In the genomic region with DNA sequence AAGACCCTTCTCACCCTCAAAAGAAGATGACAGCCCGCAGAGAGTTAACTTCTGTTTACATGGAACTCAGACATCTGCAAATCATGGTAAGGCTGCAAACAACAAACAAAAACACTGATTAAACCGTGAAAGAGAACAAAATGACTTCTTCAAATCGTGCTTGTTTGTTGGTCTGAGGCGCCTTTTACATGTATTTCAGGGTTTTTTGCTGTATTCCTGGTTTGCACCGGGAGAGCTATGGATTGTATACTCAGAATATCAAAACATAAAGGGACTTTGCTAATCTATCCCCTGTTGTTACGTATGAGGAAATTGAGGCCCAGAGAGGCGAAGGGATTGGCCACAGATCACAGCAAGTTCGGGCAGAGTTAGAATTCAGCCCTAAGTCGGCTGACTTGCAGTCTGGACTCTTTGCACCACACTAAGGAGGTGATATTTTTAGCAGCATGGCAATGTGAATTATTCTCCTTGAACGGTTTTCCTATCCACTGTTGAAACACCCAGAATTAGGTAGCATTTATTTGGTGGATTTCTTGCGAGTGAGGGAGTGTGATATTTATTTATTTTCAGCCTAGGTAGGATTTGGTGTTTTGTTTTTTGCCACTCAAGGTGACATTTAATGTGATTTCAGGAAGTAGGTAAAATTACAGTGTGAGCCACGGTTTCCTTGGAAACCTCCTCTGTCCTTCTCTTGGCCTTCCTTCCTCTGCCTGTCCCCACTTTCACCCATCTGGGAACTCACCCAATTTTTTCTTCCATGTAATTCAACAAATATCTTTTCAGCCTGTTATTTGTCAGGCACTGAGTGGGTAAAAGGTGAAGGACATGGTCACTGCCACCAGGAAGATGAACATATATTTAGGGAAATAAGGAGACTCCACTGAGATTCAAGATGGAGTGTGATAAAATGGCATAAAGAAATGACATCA, we compare ENCODE assay signal across 8 cellular contexts. TPM values are rescaled to one million over a fixed set of nuclear protein-coding genes. Genes with fewer than 3 reads are reported as not detected.
A peak's percentile ranks its signal among the peaks of the same experiment; 100 is the strongest.
DNase-seq lines count a peak whose midpoint lies in the region; ATAC-seq and TF ChIP-seq lines count a peak whose summit lies in the region.

No MANE protein-coding gene starts in this region.

- peaks cover 57% of the 10 kb centered on the region for H3K79me2 ChIP-seq in GM23248 (ENCODE audit: insufficient read depth)

- H3K9ac ChIP-seq in GM23248 = peak overlapping the region; percentile 85

- ATAC-seq in lung (ENCODE audit: insufficient read depth, low FRiP score) (no peak), GM19023 (IDR thresholded peaks at IDR 0.05; ENCODE audit: unreplicated experiment) (no peak)

- no peaks in the 10 kb centered on the region for H3K9me2 ChIP-seq in GM23248 (ENCODE audit: insufficient read depth)

- in situ Hi-C loops in GM23248 (cut with MboI) = no loop called here

- no peak for TF ChIP-seq POLR2A in tibial nerve (IDR thresholded peaks at IDR 0.05)

- peak; percentile 42 for DNase-seq in AG08396 (ENCODE audit: low spot score)
- DNase-seq in GM23248 = peak; percentile 67
- no peak for DNase-seq in SJSA1 (ENCODE audit: low read depth in 1 of 2, low spot score in 2 of 2)
- peak; percentile 40 for DNase-seq in dedifferentiated amniotic fluid mesenchymal stem cell (ENCODE audit: extremely low spot score)
- no peak for DNase-seq in lung (ENCODE audit: low spot score)
- peak in 1 of 2 donors; percentile 10 for DNase-seq in tibial nerve (ENCODE audit: low spot score in 2 of 2)
- DNase-seq in NCI-H1048 (lab: John Stamatoyannopoulos, UW) = no peak

- TF ChIP-seq EP300 in tibial nerve (IDR thresholded peaks at IDR 0.05) = no peak

- H2AFZ ChIP-seq in GM23248 = peak overlapping the region; percentile 99

- 1 to 2% methylated on average over 12 of the region's 12 CpGs for WGBS in GM23248 (ENCODE audit: low coverage in 1 of 2, low lambda C conversion rate in 2 of 2, missing lambda C conversion rate in 2 of 2), 2 experiments
- 2 to 3% methylated on average over 12 of the region's 12 CpGs for WGBS in lung, 2 donors
- 4 to 5% methylated on average over 12 of the region's 12 CpGs for WGBS in tibial nerve, 2 donors

- H3K4me3 ChIP-seq in GM23248 (peak overlapping the region; percentile 95), SJSA1 (peak overlapping the region; percentile 79), lung (peak overlapping the region; percentile 84), tibial nerve (peak overlapping the region; percentile 62 to 93 (median 85))

- 0 out of 2 replicates have a peak, but pooled peaks cover 12% of the 10 kb centered on the region for H3F3A ChIP-seq in GM23248 (ENCODE audit: insufficient read depth)

- H4K20me1 ChIP-seq in GM23248 (ENCODE audit: insufficient read depth) = no peaks in the 10 kb centered on the region

- H3K27me3 ChIP-seq in GM23248 (replicated peaks; ENCODE audit: insufficient read depth) (no peaks in the 10 kb centered on the region), SJSA1 (replicated peaks) (no peaks in the 10 kb centered on the region), lung (ENCODE audit: control insufficient read depth, insufficient read depth) (no peaks in the 10 kb centered on the region), tibial nerve (no peaks in the 10 kb centered on the region)

- H3K4me1 ChIP-seq in GM23248 (ENCODE audit: insufficient read depth) (peaks cover 11% of the 10 kb centered on the region), SJSA1 (replicated peaks) (peaks cover 19% of the 10 kb centered on the region), lung (ENCODE audit: control insufficient read depth in 2 of 2, insufficient read depth in 2 of 2, low read length in 2 of 2) (peaks cover 8 to 21% of the 10 kb centered on the region in 2 donors), tibial nerve (peaks cover 0 to 56% (median 30%) of the 10 kb centered on the region in 4 donors)

- H3K36me3 ChIP-seq in GM23248 (ENCODE audit: low read depth) (no peaks in the 10 kb centered on the region), SJSA1 (peaks cover 7% of the 10 kb centered on the region; the same call in 1 of the 2 replicates), lung (ENCODE audit: control insufficient read depth in 2 of 2, insufficient read depth in 2 of 2, low read length in 2 of 2) (peaks cover 0 to 1% of the 10 kb centered on the region in 2 donors), tibial nerve (no peaks in the 10 kb centered on the region)

- H3K9me3 ChIP-seq in GM23248 (ENCODE audit: low read depth) = no peaks in the 10 kb centered on the region
- H3K9me3 ChIP-seq in SJSA1 (replicated peaks) = no peaks in the 10 kb centered on the region
- no peaks in the 10 kb centered on the region for H3K9me3 ChIP-seq in lung (ENCODE audit: control insufficient read depth in 2 of 2, insufficient read depth in 1 of 2, low read length in 1 of 2)
- H3K9me3 ChIP-seq in tibial nerve = no peaks in the 10 kb centered on the region

- TF ChIP-seq CTCF in lung (IDR thresholded peaks at IDR 0.05; ENCODE audit: control extremely low read depth, extremely low read depth) (no peak), tibial nerve (IDR thresholded peaks at IDR 0.05) (no peak)

- H3K27ac ChIP-seq in GM23248 (peak overlapping the region; percentile 73), SJSA1 (no peak overlapping the region), lung (ENCODE audit: low read depth in 1 of 2, low read length in 1 of 2) (peak overlapping the region; percentile 82 to 93), tibial nerve (peak overlapping the region; percentile 80 to 89 (median 88))

- H3K4me2 ChIP-seq in GM23248 (ENCODE audit: unreplicated experiment) = peak overlapping the region; percentile 96

RNA-seq across cellular contexts. Expression of gene PDE6D, which starts 1.0 kb away (rescaled TPM):
- total RNA-seq in GM23248 (2014; rRNA removed; shearing (Covaris generic)) = 12.8 and 29.5 TPM in 2 replicates
- polyA plus RNA-seq in GM23248 (2016; fragmentation: Nextera tagmentation; extraction: Ambion mirVana) (34.5 and 36.3 TPM in 2 replicates), lung (10 to 100 TPM; 24.4 to 25.6 TPM)
- total RNA-seq in SJSA1 (2014; rRNA removed; shearing (Covaris generic)) = 27.1 and 34.2 TPM in 2 replicates
- total RNA-seq in lung (10 to 100 TPM; 21.5 to 21.6 TPM), tibial nerve (10 to 100 TPM; 18.6 to 30.8 (median 26.6) TPM)

RNA-seq across cellular contexts. Expression of gene COPS7B, which starts 4.2 kb away (rescaled TPM):
- total RNA-seq in GM23248 (2014; rRNA removed; shearing (Covaris generic)) = 25.2 and 30.4 TPM in 2 replicates
- polyA plus RNA-seq in GM23248 (2016; fragmentation: Nextera tagmentation; extraction: Ambion mirVana) = 29.7 and 31.4 TPM in 2 replicates
- total RNA-seq in SJSA1 (2014; rRNA removed; shearing (Covaris generic)) = 12.3 and 24.9 TPM in 2 replicates
- 10 to 100 TPM; 25.0 to 39.4 TPM for total RNA-seq in lung
- 10 to 100 TPM; 19.5 to 21.3 TPM for polyA plus RNA-seq in lung
- total RNA-seq in tibial nerve = 10 to 100 TPM; 26.0 to 89.4 (median 42.5) TPM

Comparison
In these comparisons a context has a peak if more than half of its experiments do, and no peak if none do; other contexts are left out.
1. DNase-seq: peak in AG08396 (single experiment), GM23248 (single experiment) and dedifferentiated amniotic fluid mesenchymal stem cell (single experiment); none in SJSA1 (0 of 2), lung (single experiment) and NCI-H1048 (single experiment).
2. Peak in every context shown above with its lines, with median percentiles within 50 percentile points of each other: H3K4me3 ChIP-seq.